In genomic region chr19:6460099-6460884, GRCh38 we compare ENCODE assay signal across 8 cellular contexts. TPM values are rescaled to one million over a fixed set of nuclear protein-coding genes. Genes with fewer than 3 reads are reported as not detected.
A peak's percentile ranks its signal among the peaks of the same experiment; 100 is the strongest.
DNase-seq lines count a peak whose midpoint lies in the region; ATAC-seq, FAIRE-seq and TF ChIP-seq lines count a peak whose summit lies in the region.

No MANE protein-coding gene starts in this region.

- H3K79me2 ChIP-seq in HepG2 (ENCODE audit: insufficient read depth, low read length), result no peaks in the 10 kb centered on the region

- peak overlapping the region; percentile 88 to 99 (median 96) for H3K4me2 ChIP-seq in BLaER1 treated with 17β-estradiol and CSF1 and Interleukin-3, amounts not matched to agents 10 nM and 100 nM
- peak overlapping the region; percentile 91 for H3K4me2 ChIP-seq in HepG2 (ENCODE audit: low read depth, low read length)

- peak overlapping the region; percentile 93 for H3K4me3 Mint-ChIP-seq in activated CD4-positive, alpha-beta T cell treated with anti-CD3 and anti-CD28 coated beads, Interleukin-2, amount 10 ng/mL, durations not matched to agents 7 days and 5 days

- peaks cover 0 to 4% (median 0%) of the 10 kb centered on the region in 11 experiments; a peak in 1 of 22 replicates for H4K20me1 ChIP-seq in BLaER1 treated with 17β-estradiol and CSF1 and Interleukin-3, amounts not matched to agents 10 nM and 100 nM
- no peaks in the 10 kb centered on the region for H4K20me1 ChIP-seq in HepG2 (ENCODE audit: insufficient read depth, low read length)

- POLR2A ChIA-PET in activated CD4-positive, alpha-beta T cell treated with anti-CD3 and anti-CD28 coated beads, Interleukin-2, amount 10 ng/mL, durations not matched to agents 7 days and 5 days (lab: Charles Lee), result no interaction called here
- POLR2A ChIA-PET in HepG2 (lab: Yijun Ruan, JAX), result interaction anchor here (0.8 to 1.3 kb wide), 3 partner anchors 9 to 88 kb away, joined by 3 to 6 read pairs (median 5); partner anchors contain the start of gene ALKBH7

- peak overlapping the region; percentile 89 for H3K27ac Mint-ChIP-seq in activated CD4-positive, alpha-beta T cell treated with anti-CD3 and anti-CD28 coated beads, Interleukin-2, amount 10 ng/mL, durations not matched to agents 7 days and 5 days

- H3K4me1 Mint-ChIP-seq in activated CD4-positive, alpha-beta T cell treated with anti-CD3 and anti-CD28 coated beads, Interleukin-2, amount 10 ng/mL, durations not matched to agents 7 days and 5 days, result peaks cover 27% of the 10 kb centered on the region

- CTCF ChIA-PET in activated CD4-positive, alpha-beta T cell treated with anti-CD3 and anti-CD28 coated beads, Interleukin-2, amount 10 ng/mL, durations not matched to agents 7 days and 5 days (lab: Charles Lee), result interaction anchor here (0.7 kb wide), 1 partner anchor 306 kb away, joined by 3 read pairs; no protein-coding TSS in a partner anchor
- CTCF ChIA-PET in HepG2 (lab: Yijun Ruan, JAX; ENCODE audit: low intra/inter-chr PET ratio, low total read pairs), result no interaction called here

- H3K9me3 Mint-ChIP-seq in activated CD4-positive, alpha-beta T cell treated with anti-CD3 and anti-CD28 coated beads, Interleukin-2, amount 10 ng/mL, durations not matched to agents 7 days and 5 days, result peaks cover 6% of the 10 kb centered on the region

- H3K27me3 ChIP-seq in BLaER1 treated with 17β-estradiol and CSF1 and Interleukin-3, amounts not matched to agents 10 nM and 100 nM, result no peaks in the 10 kb centered on the region; a peak in 1 of 22 replicates
- H3K27me3 ChIP-seq in HepG2 (ENCODE audit: control insufficient read depth in 1 of 2, insufficient read depth in 2 of 2, low read length in 2 of 2), result no peaks in the 10 kb centered on the region

- peak; percentile 64 for TF ChIP-seq CTCF in HepG2 (CRISPR knock-in tag; IDR thresholded peaks at IDR 0.05)

- peaks cover under 1 to 12% (median 10%) of the 10 kb centered on the region in 11 experiments; a peak in 16 of 22 replicates for H3K9me3 ChIP-seq in BLaER1 treated with 17β-estradiol and CSF1 and Interleukin-3, amounts not matched to agents 10 nM and 100 nM (replicated peaks in 1 of 11)
- H3K9me3 ChIP-seq in HepG2 (ENCODE audit: low read length), result no peaks in the 10 kb centered on the region

- peak; percentile 33; the same call in 1 of the 2 replicates for TF ChIP-seq RAD21 in HepG2 (CRISPR knock-in tag; IDR thresholded peaks at IDR 0.05)

- H3K4me3 ChIP-seq in BLaER1 treated with 17β-estradiol and CSF1 and Interleukin-3, amounts not matched to agents 10 nM and 100 nM, result peak overlapping the region; percentile 73 to 92 (median 82)
- H3K4me3 ChIP-seq in HepG2 (replicated peaks in 1 of 3; ENCODE audit: insufficient read depth in 1 of 3, low read depth in 2 of 3, low read length in 3 of 3), result peak overlapping the region; percentile 66 to 83 (median 81)

- DNase-seq in GM19240 (ENCODE audit: insufficient read length, low spot score) (peak; percentile 94), NCI-H526 (lab: John Stamatoyannopoulos, UW) (peak; percentile 91 to 97), dermis blood vessel endothelial cell (peak; percentile 98), HepG2 (ENCODE audit: low spot score) (peak; percentile 94)
- DNase-seq in activated CD4-positive, alpha-beta T cell treated with anti-CD3 and anti-CD28 coated beads, Interleukin-2, amount 10 ng/mL, durations not matched to agents 7 days and 5 days, result peak; percentile 98
- DNase-seq in stimulated activated CD4-positive, alpha-beta T cell treated with anti-CD3 and anti-CD28 coated beads, Interleukin-4, amount 100 ng/mL, for 1 hour, result peak; percentile 98

- in situ Hi-C loops in HepG2 (cut with HindIII; ENCODE audit: extremely low pct_ligation_motif_present, low pct_unique_long_range_greater_than_20kb), result no loop called here

- peak; percentile 75 for ATAC-seq in HG03460 (IDR thresholded peaks at IDR 0.05; ENCODE audit: unreplicated experiment)
- ATAC-seq in HepG2, result peak; percentile 76

- peaks cover 10 to 25% (median 16%) of the 10 kb centered on the region in 11 experiments for H3K36me3 ChIP-seq in BLaER1 treated with 17β-estradiol and CSF1 and Interleukin-3, amounts not matched to agents 10 nM and 100 nM
- peaks cover 0 to 10% of the 10 kb centered on the region in 2 experiments; a peak in 1 of 5 replicates for H3K36me3 ChIP-seq in HepG2 (replicated peaks in 1 of 2; ENCODE audit: control insufficient read depth in 1 of 2, insufficient read depth in 2 of 2, low read length in 2 of 2)

- H3K4me1 ChIP-seq in BLaER1 treated with 17β-estradiol and CSF1 and Interleukin-3, amounts not matched to agents 10 nM and 100 nM, result peaks cover 15 to 27% (median 26%) of the 10 kb centered on the region in 10 experiments
- H3K4me1 ChIP-seq in HepG2 (ENCODE audit: insufficient read depth, low read length), result peaks cover 18% of the 10 kb centered on the region

- H3K27ac ChIP-seq in BLaER1 treated with 17β-estradiol and CSF1 and Interleukin-3, amounts not matched to agents 10 nM and 100 nM, result peak overlapping the region in 9 of 11 experiments; percentile 56 to 79 (median 70); a peak in 18 of 22 replicates
- H3K27ac ChIP-seq in HepG2 (ENCODE audit: extremely low read length, insufficient read depth, low read length), result peak overlapping the region; percentile 41

- peaks cover 15% of the 10 kb centered on the region for H3K36me3 Mint-ChIP-seq in activated CD4-positive, alpha-beta T cell treated with anti-CD3 and anti-CD28 coated beads, Interleukin-2, amount 10 ng/mL, durations not matched to agents 7 days and 5 days (ENCODE audit: low read depth)

- whole genome bisulfite sequencing in HepG2 (ENCODE audit: low lambda C conversion rate), result under 1% methylated on average over 39 of the region's 57 CpGs

- TF ChIP-seq EP300 in HepG2 (IDR thresholded peaks at IDR 0.05; ENCODE audit: low read depth in 2 of 2, low read length in 2 of 2) (no peak), HepG2 (CRISPR knock-in tag; IDR thresholded peaks at IDR 0.05; ENCODE audit: borderline replicate concordance) (0 out of 2 replicates have a peak, but pooled peaks have one; percentile 48)

- FAIRE-seq in HepG2 (lab: Jason Lieb, UNC), result peak; percentile 77

- BruUV-seq in HepG2 (replicated peaks; lab: Mats Ljungman, UMichigan), result no TSS peak

- H2AFZ ChIP-seq in HepG2 (ENCODE audit: low read length), result peak overlapping the region; percentile 75

- peak in 1 of 2 experiments; percentile 43; a peak in 1 of 4 replicates for TF ChIP-seq POLR2A in HepG2 (IDR thresholded peaks at IDR 0.05; ENCODE audit: insufficient read depth in 1 of 2, low read depth in 2 of 2, low read length in 2 of 2)

- intact Hi-C loops in HepG2 (cut with micrococcal nuclease; ENCODE audit: unreplicated experiment), result no loop called here

- H3K27me3 Mint-ChIP-seq in activated CD4-positive, alpha-beta T cell treated with anti-CD3 and anti-CD28 coated beads, Interleukin-2, amount 10 ng/mL, durations not matched to agents 7 days and 5 days, result no peaks in the 10 kb centered on the region

- H3K9ac ChIP-seq in BLaER1 treated with 17β-estradiol and CSF1 and Interleukin-3, amounts not matched to agents 10 nM and 100 nM, result peak overlapping the region; percentile 73 to 86 (median 82)
- H3K9ac ChIP-seq in HepG2 (ENCODE audit: insufficient read depth, low read depth, low read length), result peak overlapping the region; percentile 70

RNA-seq across cellular contexts. Expression of gene SLC25A23, which starts 0.7 kb away (rescaled TPM):
- total RNA-seq in activated CD4-positive, alpha-beta T cell treated with anti-CD3 and anti-CD28 coated beads, Interleukin-2, amount 10 ng/mL, durations not matched to agents 7 days and 5 days, result 10 to 100 TPM; 19.4 to 24.8 TPM
- total RNA-seq in dermis blood vessel endothelial cell (20.4 and 62.0 TPM in 2 replicates), HepG2 (2016; rRNA removed; fragmentation: Illumina TruSeq; extraction: Trizol) (15.2 and 16.5 TPM in 2 replicates)
- 26.3 and 28.9 TPM in 2 replicates for total RNA-seq in HepG2 (2016; cell fraction: cytosol; rRNA removed; fragmentation: Illumina TruSeq; extraction: Trizol; ENCODE audit: low read depth)
- total RNA-seq in HepG2 (2016; cell fraction: insoluble cytoplasmic fraction; rRNA removed; fragmentation: Illumina TruSeq; extraction: Trizol), result 13.3 and 14.6 TPM in 2 replicates
- 50.4 and 52.4 TPM in 2 replicates for total RNA-seq in HepG2 (2016; cell fraction: membrane; rRNA removed; fragmentation: Illumina TruSeq; extraction: Trizol)
- 9.1 and 11.0 TPM in 2 replicates for total RNA-seq in HepG2 (2016; cell fraction: nucleus; rRNA removed; fragmentation: Illumina TruSeq; extraction: Trizol)
- 12.4 and 13.2 TPM in 2 replicates for polyA plus RNA-seq in HepG2 (2011; rRNA removed)
- 12.8 and 15.5 TPM in 2 replicates for polyA plus RNA-seq in HepG2 (2011; cell fraction: cytosol; rRNA removed)
- polyA plus RNA-seq in HepG2 (2011; cell fraction: nucleus; rRNA removed), result 19.1 and 20.9 TPM in 2 replicates
- polyA plus RNA-seq in HepG2 (2012), result 19.4 and 21.6 TPM in 2 replicates
- polyA plus RNA-seq in HepG2 (2016; cell fraction: cytosol; fragmentation: Illumina TruSeq; extraction: Trizol; ENCODE audit: low read depth), result 47.4 and 51.9 TPM in 2 replicates
- polyA plus RNA-seq in HepG2 (2016; cell fraction: insoluble cytoplasmic fraction; fragmentation: Illumina TruSeq; extraction: Trizol; ENCODE audit: low read depth), result 30.3 and 41.9 TPM in 2 replicates
- polyA plus RNA-seq in HepG2 (2016; cell fraction: membrane; fragmentation: Illumina TruSeq; extraction: Trizol; ENCODE audit: low read depth), result 83.9 and 107 TPM in 2 replicates
- polyA plus RNA-seq in HepG2 (2016; cell fraction: nucleus; fragmentation: Illumina TruSeq; extraction: Trizol; ENCODE audit: insufficient read depth, low read depth), result 30.2 and 30.9 TPM in 2 replicates
- polyA minus RNA-seq in HepG2 (2011; rRNA and poly(A)+ RNA removed; ENCODE audit: low replicate concordance), result 16.3 and 18.2 TPM in 2 replicates
- 13.7 and 14.5 TPM in 2 replicates for polyA minus RNA-seq in HepG2 (2011; cell fraction: cytosol; rRNA and poly(A)+ RNA removed)
- 5.0 and 5.5 TPM in 2 replicates for polyA minus RNA-seq in HepG2 (2011; cell fraction: nucleus; rRNA and poly(A)+ RNA removed)

RNA-seq across cellular contexts. Expression of gene CRB3, which starts 3.8 kb away (rescaled TPM):
- under 1 TPM; 0.33 to 0.64 TPM for total RNA-seq in activated CD4-positive, alpha-beta T cell treated with anti-CD3 and anti-CD28 coated beads, Interleukin-2, amount 10 ng/mL, durations not matched to agents 7 days and 5 days
- total RNA-seq in dermis blood vessel endothelial cell (not detected in 2 replicates), HepG2 (2016; rRNA removed; fragmentation: Illumina TruSeq; extraction: Trizol) (21.9 and 25.6 TPM in 2 replicates)
- 34.9 and 45.5 TPM in 2 replicates for total RNA-seq in HepG2 (2016; cell fraction: cytosol; rRNA removed; fragmentation: Illumina TruSeq; extraction: Trizol; ENCODE audit: low read depth)
- total RNA-seq in HepG2 (2016; cell fraction: insoluble cytoplasmic fraction; rRNA removed; fragmentation: Illumina TruSeq; extraction: Trizol), result 20.4 and 26.4 TPM in 2 replicates
- total RNA-seq in HepG2 (2016; cell fraction: membrane; rRNA removed; fragmentation: Illumina TruSeq; extraction: Trizol), result 39.1 and 47.5 TPM in 2 replicates
- 16.4 and 16.8 TPM in 2 replicates for total RNA-seq in HepG2 (2016; cell fraction: nucleus; rRNA removed; fragmentation: Illumina TruSeq; extraction: Trizol)
- 10.6 and 12.5 TPM in 2 replicates for polyA plus RNA-seq in HepG2 (2011; rRNA removed)
- polyA plus RNA-seq in HepG2 (2011; cell fraction: cytosol; rRNA removed), result 13.5 and 23.8 TPM in 2 replicates
- polyA plus RNA-seq in HepG2 (2011; cell fraction: nucleus; rRNA removed), result 15.9 and 16.5 TPM in 2 replicates
- 5.0 and 7.1 TPM in 2 replicates for polyA plus RNA-seq in HepG2 (2012)
- polyA plus RNA-seq in HepG2 (2016; cell fraction: cytosol; fragmentation: Illumina TruSeq; extraction: Trizol; ENCODE audit: low read depth), result 39.3 and 47.3 TPM in 2 replicates
- 17.8 and 19.5 TPM in 2 replicates for polyA plus RNA-seq in HepG2 (2016; cell fraction: insoluble cytoplasmic fraction; fragmentation: Illumina TruSeq; extraction: Trizol; ENCODE audit: low read depth)
- polyA plus RNA-seq in HepG2 (2016; cell fraction: membrane; fragmentation: Illumina TruSeq; extraction: Trizol; ENCODE audit: low read depth), result 32.7 and 32.9 TPM in 2 replicates
- 21.1 and 24.5 TPM in 2 replicates for polyA plus RNA-seq in HepG2 (2016; cell fraction: nucleus; fragmentation: Illumina TruSeq; extraction: Trizol; ENCODE audit: insufficient read depth, low read depth)
- 4.1 and 21.4 TPM in 2 replicates for polyA minus RNA-seq in HepG2 (2011; rRNA and poly(A)+ RNA removed; ENCODE audit: low replicate concordance)
- 6.7 and 8.7 TPM in 2 replicates for polyA minus RNA-seq in HepG2 (2011; cell fraction: cytosol; rRNA and poly(A)+ RNA removed)
- polyA minus RNA-seq in HepG2 (2011; cell fraction: nucleus; rRNA and poly(A)+ RNA removed), result 3.2 and 4.1 TPM in 2 replicates

RNA-seq across cellular contexts. Expression of gene DENND1C, which starts 21.3 kb away (rescaled TPM):
- total RNA-seq in activated CD4-positive, alpha-beta T cell treated with anti-CD3 and anti-CD28 coated beads, Interleukin-2, amount 10 ng/mL, durations not matched to agents 7 days and 5 days, result 100 to 1,000 TPM in 1 of 2 experiments, 10 to 100 TPM in 1; 100.0 to 104 TPM
- total RNA-seq in dermis blood vessel endothelial cell (not detected in 2 replicates), HepG2 (2016; rRNA removed; fragmentation: Illumina TruSeq; extraction: Trizol) (0.04 TPM in 1 of 2 replicates, not detected in the other)
- not detected in 2 replicates for total RNA-seq in HepG2 (2016; cell fraction: cytosol; rRNA removed; fragmentation: Illumina TruSeq; extraction: Trizol; ENCODE audit: low read depth)
- total RNA-seq in HepG2 (2016; cell fraction: insoluble cytoplasmic fraction; rRNA removed; fragmentation: Illumina TruSeq; extraction: Trizol), result 0.15 and 0.17 TPM in 2 replicates
- total RNA-seq in HepG2 (2016; cell fraction: membrane; rRNA removed; fragmentation: Illumina TruSeq; extraction: Trizol), result 0.21 TPM in 1 of 2 replicates, not detected in the other
- total RNA-seq in HepG2 (2016; cell fraction: nucleus; rRNA removed; fragmentation: Illumina TruSeq; extraction: Trizol), result 0.13 TPM in 1 of 2 replicates, not detected in the other
- polyA plus RNA-seq in HepG2 (2011; rRNA removed), result 0.73 and 0.90 TPM in 2 replicates
- polyA plus RNA-seq in HepG2 (2011; cell fraction: cytosol; rRNA removed), result 0.44 and 0.58 TPM in 2 replicates
- 1.4 and 1.9 TPM in 2 replicates for polyA plus RNA-seq in HepG2 (2011; cell fraction: nucleus; rRNA removed)
- polyA plus RNA-seq in HepG2 (2012), result 6.9 and 8.3 TPM in 2 replicates
- polyA plus RNA-seq in HepG2 (2016; cell fraction: cytosol; fragmentation: Illumina TruSeq; extraction: Trizol; ENCODE audit: low read depth), result 0.07 and 0.09 TPM in 2 replicates
- 0.15 and 0.23 TPM in 2 replicates for polyA plus RNA-seq in HepG2 (2016; cell fraction: insoluble cytoplasmic fraction; fragmentation: Illumina TruSeq; extraction: Trizol; ENCODE audit: low read depth)
- polyA plus RNA-seq in HepG2 (2016; cell fraction: membrane; fragmentation: Illumina TruSeq; extraction: Trizol; ENCODE audit: low read depth), result 0.22 and 0.23 TPM in 2 replicates
- 0.51 and 1.3 TPM in 2 replicates for polyA plus RNA-seq in HepG2 (2016; cell fraction: nucleus; fragmentation: Illumina TruSeq; extraction: Trizol; ENCODE audit: insufficient read depth, low read depth)
- polyA minus RNA-seq in HepG2 (2011; rRNA and poly(A)+ RNA removed; ENCODE audit: low replicate concordance), result 0.14 and 0.19 TPM in 2 replicates
- polyA minus RNA-seq in HepG2 (2011; cell fraction: cytosol; rRNA and poly(A)+ RNA removed), result not detected in 2 replicates
- 0.13 and 0.87 TPM in 2 replicates for polyA minus RNA-seq in HepG2 (2011; cell fraction: nucleus; rRNA and poly(A)+ RNA removed)

RNA-seq across cellular contexts. Expression of gene SLC25A41, which starts 26.7 kb away (rescaled TPM):
- total RNA-seq in activated CD4-positive, alpha-beta T cell treated with anti-CD3 and anti-CD28 coated beads, Interleukin-2, amount 10 ng/mL, durations not matched to agents 7 days and 5 days, result under 1 TPM; 0.42 to 0.55 TPM
- 0.05 TPM in 1 of 2 replicates, not detected in the other for total RNA-seq in dermis blood vessel endothelial cell
- 0.32 and 0.33 TPM in 2 replicates for total RNA-seq in HepG2 (2016; rRNA removed; fragmentation: Illumina TruSeq; extraction: Trizol)
- 0.26 TPM in 1 of 2 replicates, not detected in the other for total RNA-seq in HepG2 (2016; cell fraction: cytosol; rRNA removed; fragmentation: Illumina TruSeq; extraction: Trizol; ENCODE audit: low read depth)
- total RNA-seq in HepG2 (2016; cell fraction: insoluble cytoplasmic fraction; rRNA removed; fragmentation: Illumina TruSeq; extraction: Trizol), result 0.15 and 0.54 TPM in 2 replicates
- total RNA-seq in HepG2 (2016; cell fraction: membrane; rRNA removed; fragmentation: Illumina TruSeq; extraction: Trizol), result 0.41 and 0.53 TPM in 2 replicates
- 0.25 and 0.28 TPM in 2 replicates for total RNA-seq in HepG2 (2016; cell fraction: nucleus; rRNA removed; fragmentation: Illumina TruSeq; extraction: Trizol)
- 0.95 and 1.9 TPM in 2 replicates for polyA plus RNA-seq in HepG2 (2011; rRNA removed)
- polyA plus RNA-seq in HepG2 (2011; cell fraction: cytosol; rRNA removed), result 0.63 and 1.1 TPM in 2 replicates
- polyA plus RNA-seq in HepG2 (2011; cell fraction: nucleus; rRNA removed), result 3.3 and 4.1 TPM in 2 replicates
- polyA plus RNA-seq in HepG2 (2012), result 0.79 and 0.82 TPM in 2 replicates
- 0.26 and 0.27 TPM in 2 replicates for polyA plus RNA-seq in HepG2 (2016; cell fraction: cytosol; fragmentation: Illumina TruSeq; extraction: Trizol; ENCODE audit: low read depth)
- polyA plus RNA-seq in HepG2 (2016; cell fraction: insoluble cytoplasmic fraction; fragmentation: Illumina TruSeq; extraction: Trizol; ENCODE audit: low read depth), result 0.45 TPM in 1 of 2 replicates, not detected in the other
- 0.49 and 0.52 TPM in 2 replicates for polyA plus RNA-seq in HepG2 (2016; cell fraction: membrane; fragmentation: Illumina TruSeq; extraction: Trizol; ENCODE audit: low read depth)
- 1.6 and 2.6 TPM in 2 replicates for polyA plus RNA-seq in HepG2 (2016; cell fraction: nucleus; fragmentation: Illumina TruSeq; extraction: Trizol; ENCODE audit: insufficient read depth, low read depth)
- polyA minus RNA-seq in HepG2 (2011; rRNA and poly(A)+ RNA removed; ENCODE audit: low replicate concordance), result 0.30 and 0.98 TPM in 2 replicates
- polyA minus RNA-seq in HepG2 (2011; cell fraction: cytosol; rRNA and poly(A)+ RNA removed), result 0.40 TPM in 1 of 2 replicates, not detected in the other
- polyA minus RNA-seq in HepG2 (2011; cell fraction: nucleus; rRNA and poly(A)+ RNA removed), result 0.37 TPM in 1 of 2 replicates, not detected in the other

RNA-seq across cellular contexts. Expression of gene KHSRP, which starts 35.7 kb away (rescaled TPM):
- 100 to 1,000 TPM; 301 to 308 TPM for total RNA-seq in activated CD4-positive, alpha-beta T cell treated with anti-CD3 and anti-CD28 coated beads, Interleukin-2, amount 10 ng/mL, durations not matched to agents 7 days and 5 days
- total RNA-seq in dermis blood vessel endothelial cell (78.3 and 238 TPM in 2 replicates), HepG2 (2016; rRNA removed; fragmentation: Illumina TruSeq; extraction: Trizol) (129 and 160 TPM in 2 replicates)
- 57.9 and 74.7 TPM in 2 replicates for total RNA-seq in HepG2 (2016; cell fraction: cytosol; rRNA removed; fragmentation: Illumina TruSeq; extraction: Trizol; ENCODE audit: low read depth)
- 123 and 124 TPM in 2 replicates for total RNA-seq in HepG2 (2016; cell fraction: insoluble cytoplasmic fraction; rRNA removed; fragmentation: Illumina TruSeq; extraction: Trizol)
- 201 and 221 TPM in 2 replicates for total RNA-seq in HepG2 (2016; cell fraction: membrane; rRNA removed; fragmentation: Illumina TruSeq; extraction: Trizol)
- total RNA-seq in HepG2 (2016; cell fraction: nucleus; rRNA removed; fragmentation: Illumina TruSeq; extraction: Trizol), result 105 and 107 TPM in 2 replicates
- 72.1 and 80.8 TPM in 2 replicates for polyA plus RNA-seq in HepG2 (2011; rRNA removed)
- polyA plus RNA-seq in HepG2 (2011; cell fraction: cytosol; rRNA removed), result 55.4 and 77.5 TPM in 2 replicates
- 103 and 136 TPM in 2 replicates for polyA plus RNA-seq in HepG2 (2011; cell fraction: nucleus; rRNA removed)
- polyA plus RNA-seq in HepG2 (2012), result 156 and 166 TPM in 2 replicates
- polyA plus RNA-seq in HepG2 (2016; cell fraction: cytosol; fragmentation: Illumina TruSeq; extraction: Trizol; ENCODE audit: low read depth), result 108 and 124 TPM in 2 replicates
- 207 and 297 TPM in 2 replicates for polyA plus RNA-seq in HepG2 (2016; cell fraction: insoluble cytoplasmic fraction; fragmentation: Illumina TruSeq; extraction: Trizol; ENCODE audit: low read depth)
- polyA plus RNA-seq in HepG2 (2016; cell fraction: membrane; fragmentation: Illumina TruSeq; extraction: Trizol; ENCODE audit: low read depth), result 260 and 325 TPM in 2 replicates
- polyA plus RNA-seq in HepG2 (2016; cell fraction: nucleus; fragmentation: Illumina TruSeq; extraction: Trizol; ENCODE audit: insufficient read depth, low read depth), result 255 and 261 TPM in 2 replicates
- 81.4 and 82.6 TPM in 2 replicates for polyA minus RNA-seq in HepG2 (2011; rRNA and poly(A)+ RNA removed; ENCODE audit: low replicate concordance)
- polyA minus RNA-seq in HepG2 (2011; cell fraction: cytosol; rRNA and poly(A)+ RNA removed), result 96.5 and 100 TPM in 2 replicates
- polyA minus RNA-seq in HepG2 (2011; cell fraction: nucleus; rRNA and poly(A)+ RNA removed), result 78.9 and 81.1 TPM in 2 replicates

Comparison
In these comparisons a context has a peak if more than half of its experiments do, and no peak if none do; other contexts are left out.
1. Peak in every context shown above with its lines: DNase-seq, ATAC-seq, H3K4me3 ChIP-seq and H3K27ac ChIP-seq.
2. RNA of gene CRB3, which starts 3.8 kb away (total RNA-seq): 16.4 to 47.5 TPM in HepG2; 0.33 to 0.64 TPM in activated CD4-positive, alpha-beta T cell treated with anti-CD3 and anti-CD28 coated beads, Interleukin-2, amount 10 ng/mL, durations not matched to agents 7 days and 5 days and not detected in dermis blood vessel endothelial cell; every median in the first group is over 10 times any median in the second.
3. RNA of gene DENND1C, which starts 21.3 kb away (total RNA-seq): 100.0 to 104 TPM in activated CD4-positive, alpha-beta T cell treated with anti-CD3 and anti-CD28 coated beads, Interleukin-2, amount 10 ng/mL, durations not matched to agents 7 days and 5 days; 0.04 to 0.21 TPM in HepG2 and not detected in dermis blood vessel endothelial cell; every median in the first group is over 10 times any median in the second.